8 cellular contexts compared by ENCODE assay signal in the genomic region with DNA sequence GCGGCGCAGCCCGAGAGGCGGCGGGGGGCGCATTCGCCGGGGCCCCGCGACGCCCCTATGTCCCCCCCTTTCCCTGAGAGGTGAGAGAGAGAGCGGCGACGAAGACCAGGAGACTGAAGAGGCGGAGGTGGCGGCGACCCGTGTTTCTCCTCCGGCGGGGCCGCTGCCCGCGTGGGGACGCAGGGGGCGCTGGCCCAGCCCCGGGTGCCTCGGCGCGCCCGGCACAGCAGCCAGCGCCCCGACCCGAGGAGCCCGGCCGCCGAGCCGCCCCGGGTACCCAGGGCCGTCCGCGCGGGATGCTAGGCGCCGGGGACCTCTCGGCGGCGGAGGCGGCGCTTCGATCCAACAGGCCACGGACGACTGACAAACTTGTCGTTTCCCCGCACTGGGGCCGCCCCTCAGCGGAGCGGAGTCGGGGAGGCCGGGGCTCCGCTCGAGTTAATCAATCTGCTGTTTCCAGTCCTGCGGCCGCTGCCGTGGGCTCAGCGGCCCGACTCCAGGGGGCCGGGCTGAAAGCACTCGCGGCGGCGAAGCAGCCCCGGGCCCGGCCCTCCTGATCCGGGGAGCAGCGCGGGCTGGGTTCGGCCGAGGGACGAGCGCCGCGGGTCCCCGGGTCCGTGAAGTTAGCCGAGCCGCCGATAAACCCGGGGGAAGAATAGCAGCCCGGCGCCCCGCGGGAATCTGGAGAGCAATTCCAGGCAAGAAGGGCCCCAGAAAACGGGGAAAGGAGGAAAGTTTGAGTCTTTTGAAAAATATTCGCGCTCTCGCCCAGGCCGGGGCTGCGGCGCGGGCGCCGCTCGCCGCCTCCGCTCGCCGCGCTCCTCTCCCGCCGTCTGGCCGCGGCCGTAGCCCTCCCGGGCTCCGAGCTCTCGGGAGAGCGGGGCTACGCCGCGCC. TPM values are rescaled to one million over a fixed set of nuclear protein-coding genes. Genes with fewer than 3 reads are reported as not detected.
DNase-seq lines count a peak whose midpoint lies in the region; FAIRE-seq and TF ChIP-seq lines count a peak whose summit lies in the region.

No MANE protein-coding gene starts in this region.

- peak overlapping the region; percentile 2 to 85 (median 78); a peak in 21 of 22 replicates for H3K27ac ChIP-seq in BLaER1 treated with 17β-estradiol and CSF1 and Interleukin-3, amounts not matched to agents 10 nM and 100 nM
- H3K27ac ChIP-seq in WERI-Rb-1 = peak overlapping the region; percentile 61
- peak overlapping the region in 1 of 2 donors; percentile 71 for H3K27ac ChIP-seq in coronary artery
- no peak overlapping the region for H3K27ac ChIP-seq in mesodermal cell (ENCODE audit: low read depth, low read length, severe bottlenecking)
- H3K27ac ChIP-seq in suprapubic skin = no peak overlapping the region

- peak overlapping the region; percentile 71 to 85 (median 78) for H3K4me3 ChIP-seq in BLaER1 treated with 17β-estradiol and CSF1 and Interleukin-3, amounts not matched to agents 10 nM and 100 nM
- H3K4me3 ChIP-seq in HFF-Myc (replicated peaks; ENCODE audit: low read depth, low read length) = peak overlapping the region; percentile 52
- H3K4me3 ChIP-seq in WERI-Rb-1 (ENCODE audit: low read depth, low read length) = peak overlapping the region; percentile 79
- H3K4me3 ChIP-seq in coronary artery = peak overlapping the region; percentile 89
- peak overlapping the region; percentile 53 for H3K4me3 ChIP-seq in mesodermal cell (ENCODE audit: extremely low read depth, insufficient read depth, low read length, poor library complexity, severe bottlenecking)
- peak overlapping the region; percentile 65 for H3K4me3 ChIP-seq in suprapubic skin

- peak overlapping the region; percentile 74 to 88 (median 85) for H3K9ac ChIP-seq in BLaER1 treated with 17β-estradiol and CSF1 and Interleukin-3, amounts not matched to agents 10 nM and 100 nM

- peaks cover 54 to 72% (median 65%) of the 10 kb centered on the region in 11 experiments for H3K27me3 ChIP-seq in BLaER1 treated with 17β-estradiol and CSF1 and Interleukin-3, amounts not matched to agents 10 nM and 100 nM
- H3K27me3 ChIP-seq in WERI-Rb-1 (ENCODE audit: insufficient read depth, low read depth, severe bottlenecking) = peaks cover 10% of the 10 kb centered on the region
- H3K27me3 ChIP-seq in suprapubic skin = peaks cover 60% of the 10 kb centered on the region

- 0 to 1% methylated on average over 67 to 102 of the region's 120 CpGs for WGBS in mesodermal cell (ENCODE audit: insufficient coverage in 2 of 2), 2 experiments
- 0% methylated on average over 19 of the region's 120 CpGs for WGBS in suprapubic skin

- TF ChIP-seq EP300 in suprapubic skin (IDR thresholded peaks at IDR 0.05) = no peak

- H3K36me3 ChIP-seq in BLaER1 treated with 17β-estradiol and CSF1 and Interleukin-3, amounts not matched to agents 10 nM and 100 nM = no peaks in the 10 kb centered on the region
- H3K36me3 ChIP-seq in WERI-Rb-1 (no peaks in the 10 kb centered on the region), mesodermal cell (ENCODE audit: control insufficient read depth, insufficient read depth, low read length) (no peaks in the 10 kb centered on the region), suprapubic skin (no peaks in the 10 kb centered on the region)

- FAIRE-seq in RCC 7860 (lab: Jason Lieb, UNC) = no peak

- no peak for TF ChIP-seq POLR2A in suprapubic skin (IDR thresholded peaks at IDR 0.05)

- peaks cover 23 to 72% (median 39%) of the 10 kb centered on the region in 11 experiments; a peak in 21 of 22 replicates for H4K20me1 ChIP-seq in BLaER1 treated with 17β-estradiol and CSF1 and Interleukin-3, amounts not matched to agents 10 nM and 100 nM

- H3K9me3 ChIP-seq in BLaER1 treated with 17β-estradiol and CSF1 and Interleukin-3, amounts not matched to agents 10 nM and 100 nM (replicated peaks in 1 of 11) = no peaks in the 10 kb centered on the region
- H3K9me3 ChIP-seq in WERI-Rb-1 (ENCODE audit: severe bottlenecking) (no peaks in the 10 kb centered on the region), mesodermal cell (ENCODE audit: control insufficient read depth, low read length) (no peaks in the 10 kb centered on the region), suprapubic skin (no peaks in the 10 kb centered on the region)

- TF ChIP-seq CTCF in HFF-Myc (IDR thresholded peaks at IDR 0.05; ENCODE audit: low read depth, low read length, missing control alignments) (peak; percentile 0), WERI-Rb-1 (IDR thresholded peaks at IDR 0.05; ENCODE audit: low read depth, low read length) (peak; percentile 46; the same call in 1 of the 2 replicates), coronary artery (IDR thresholded peaks at IDR 0.05) (no peak), suprapubic skin (IDR thresholded peaks at IDR 0.05) (peak in 1 of 2 donors; percentile 13)

- H3K4me1 ChIP-seq in BLaER1 treated with 17β-estradiol and CSF1 and Interleukin-3, amounts not matched to agents 10 nM and 100 nM = peaks cover 45 to 60% (median 54%) of the 10 kb centered on the region in 10 experiments
- peaks cover 11% of the 10 kb centered on the region for H3K4me1 ChIP-seq in mesodermal cell (ENCODE audit: control insufficient read depth, insufficient read depth, low read length, poor library complexity, severe bottlenecking)
- H3K4me1 ChIP-seq in suprapubic skin = peaks cover 46% of the 10 kb centered on the region

- H3K4me2 ChIP-seq in BLaER1 treated with 17β-estradiol and CSF1 and Interleukin-3, amounts not matched to agents 10 nM and 100 nM = peak overlapping the region; percentile 95 to 100 (median 99)

- DNase-seq in HFF-Myc (ENCODE audit: extremely low read depth, low read depth) (no peak), WERI-Rb-1 (no peak), coronary artery (ENCODE audit: low spot score) (no peak), suprapubic skin (ENCODE audit: low spot score in 2 of 2) (no peak), inferior parietal cortex (ENCODE audit: extremely low spot score) (no peak), RCC 7860 (ENCODE audit: low spot score) (no peak)

RNA-seq across cellular contexts. Expression of a gene that starts 0.6 kb away (rescaled TPM):
- 2.1 TPM for polyA plus RNA-seq in mesodermal cell (2013, experiment 1 of 2)
- 1.6 TPM for polyA plus RNA-seq in mesodermal cell (2013, experiment 2 of 2)
- 10 to 100 TPM in 3 of 4 donors, 1 to 10 TPM in 1; 5.5 to 77.2 (median 26.8) TPM for total RNA-seq in suprapubic skin

Comparison
In these comparisons a context has a peak if more than half of its experiments do, and no peak if none do; other contexts are left out.
1. H3K27ac ChIP-seq: peak in BLaER1 treated with 17β-estradiol and CSF1 and Interleukin-3, amounts not matched to agents 10 nM and 100 nM (11 of 11) and WERI-Rb-1 (single experiment); none in mesodermal cell (single experiment) and suprapubic skin (single experiment).
2. Peak in every context shown above with its lines, with median percentiles within 50 percentile points of each other: H3K4me3 ChIP-seq.